25 cellular contexts compared by ENCODE assay signal in the genomic region with DNA sequence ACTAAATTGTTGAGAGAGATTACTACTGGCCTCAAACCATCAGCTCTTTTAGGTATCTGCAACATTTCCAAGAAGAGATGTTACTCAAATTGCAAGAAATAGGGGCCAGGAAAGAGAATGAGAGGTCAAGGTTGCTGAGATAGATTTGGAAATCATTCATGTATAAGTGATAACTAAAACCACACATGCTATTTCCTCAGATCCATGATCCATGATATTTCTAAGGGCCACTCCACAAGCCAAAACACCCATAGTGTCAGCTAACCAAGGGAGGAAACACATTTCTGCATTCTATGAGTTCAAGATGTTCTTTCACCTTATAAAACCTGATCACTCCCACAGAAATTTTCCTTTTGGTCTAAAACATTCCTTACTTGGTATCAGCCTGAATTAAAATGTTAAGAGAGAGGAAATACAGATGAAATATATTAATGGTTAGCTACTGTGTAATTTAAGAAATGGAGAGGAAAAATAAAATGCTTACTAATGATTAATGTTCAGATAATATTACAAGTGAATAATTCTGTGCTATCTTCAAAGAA.
"Had no signal": no experiment of that assay in that cellular context is flagged by ENCODE, and none has a peak within 500 bp of the region (broad histone marks: within the 10 kb centered on the region; RNA-seq: fewer than 3 reads in every experiment).

No MANE protein-coding gene starts in this region.

- H3K9me3 Mint-ChIP-seq: activated T-cell treated with anti-CD3 and anti-CD28 coated beads, Interleukin-2, amount 50 U/mL, for 4 hours; activated T-helper 2 cell treated with anti-CD3 and anti-CD28 coated beads, Interferon-gamma antibody, Interleukin-2, Interleukin-4, amounts not matched to agents 10 μg/mL and 5 μg/mL and 100 μg/mL, durations not matched to agents 14 hours and 24 hours and 36 hours; natural killer cell; T-helper 1 cell treated with Interleukin-12 subunit alpha and Interleukin-12 subunit beta and Interleukin-4 antibody, amounts not matched to agents 30 μg/mL and 1 μg/mL, for 36 hours had no signal

- H3K27me3 Mint-ChIP-seq: activated naive CD8-positive, alpha-beta T cell had no signal

- H3K27ac Mint-ChIP-seq: activated naive CD8-positive, alpha-beta T cell; activated T-helper 2 cell treated with anti-CD3 and anti-CD28 coated beads, Interferon-gamma antibody, Interleukin-2, Interleukin-4, amounts not matched to agents 10 μg/mL and 5 μg/mL and 100 μg/mL, durations not matched to agents 14 hours and 24 hours and 36 hours; natural killer cell; T-helper 1 cell treated with Interleukin-12 subunit alpha and Interleukin-12 subunit beta and Interleukin-4 antibody, amounts not matched to agents 30 μg/mL and 1 μg/mL, for 36 hours; WTC11 had no signal

- H3K4me3 ChIP-seq: body of pancreas, cardiac muscle cell, left ventricle myocardium inferior, pancreas, psoas muscle, upper lobe of left lung had no signal

- H3K4me3 Mint-ChIP-seq: activated naive CD8-positive, alpha-beta T cell; activated T-cell treated with anti-CD3 and anti-CD28 coated beads, Interleukin-2, amount 50 U/mL, for 4 hours; natural killer cell; T-helper 1 cell treated with Interleukin-12 subunit alpha and Interleukin-12 subunit beta and Interleukin-4 antibody, amounts not matched to agents 30 μg/mL and 1 μg/mL, for 36 hours; WTC11 had no signal

- DNase-seq: activated CD4-positive, alpha-beta T cell treated with anti-CD3 and anti-CD28 coated beads, Interleukin-2, amount 50 U/mL, for 4 hours; activated CD8-positive, alpha-beta memory T cell treated with anti-CD3 and anti-CD28 coated beads, Interleukin-2, amount 50 U/mL, for 48 hours; activated naive CD4-positive, alpha-beta T cell; activated T-cell treated with anti-CD3 and anti-CD28 coated beads, Interleukin-2, amount 50 U/mL, for 4 hours; amniotic stem cell; body of pancreas; foreskin melanocyte; glutamatergic neuron; hippocampal formation; left ventricle myocardium inferior; midbrain; natural killer cell; pancreas; psoas muscle; right cardiac atrium; stimulated activated CD4-positive, alpha-beta T cell treated with anti-CD3 and anti-CD28 coated beads, Interleukin-4, amount 100 ng/mL, for 24 hours; stimulated activated naive CD8-positive, alpha-beta T cell treated with anti-CD3 and anti-CD28 coated beads, Interleukin-15, Interleukin-2, amounts not matched to agents 100 U/mL and 50 U/mL, for 24 hours; T1000; upper lobe of left lung had no signal

- H3K27ac ChIP-seq: body of pancreas, cardiac muscle cell, left ventricle myocardium inferior, pancreas, psoas muscle, upper lobe of left lung had no signal

- H3K36me3 ChIP-seq: cardiac muscle cell, left ventricle myocardium inferior, pancreas, upper lobe of left lung had no signal

- ATAC-seq: activated T-cell treated with anti-CD3 and anti-CD28 coated beads, Interleukin-2, amount 50 U/mL, for 4 hours; body of pancreas; natural killer cell; pancreas; psoas muscle; right cardiac atrium; stimulated activated naive CD8-positive, alpha-beta T cell treated with anti-CD3 and anti-CD28 coated beads, Interleukin-15, Interleukin-2, amounts not matched to agents 100 U/mL and 50 U/mL, for 24 hours; WTC11 had no signal

- H3K36me3 Mint-ChIP-seq: natural killer cell had no signal

- FAIRE-seq: endometrium, pancreas had no signal

- H3K9me3 ChIP-seq: body of pancreas, left ventricle myocardium inferior, pancreas, psoas muscle, upper lobe of left lung had no signal

- H3K27me3 ChIP-seq: body of pancreas, cardiac muscle cell, pancreas, upper lobe of left lung had no signal
